Comparison of ENCODE assay signal across 1 cellular context in the genomic region with DNA sequence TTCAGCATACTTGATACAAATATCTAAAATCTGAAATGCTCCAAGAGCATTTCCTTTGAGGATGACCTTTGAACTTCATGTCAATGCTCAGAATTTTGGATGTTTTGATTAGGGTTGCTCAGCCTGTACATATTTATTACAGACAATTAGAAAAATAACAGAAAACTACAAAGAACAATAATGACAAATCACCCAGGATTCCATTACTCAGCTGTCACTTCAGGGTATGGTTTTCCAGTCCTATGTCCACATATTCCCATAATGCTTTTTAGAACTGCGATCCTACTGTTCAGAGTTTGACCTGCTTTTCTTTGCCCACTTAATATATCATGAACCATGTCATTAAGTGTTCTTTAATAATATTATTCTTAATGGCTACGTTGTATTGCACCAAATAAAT.
TF ChIP-seq lines count a peak whose summit lies in the region.

No MANE protein-coding gene starts in this region.

TF ChIP-seq in HepG2, 621 proteins besides CTCF, POLR2A, EP300 and RAD21:
- TF ChIP-seq SALL2 (CRISPR knock-in tag; IDR thresholded peaks at IDR 0.05) (no peak), TMF1 (CRISPR knock-in tag; IDR thresholded peaks at IDR 0.05; ENCODE audit: low read depth) (no peak), ZNF775 (CRISPR knock-in tag; IDR thresholded peaks at IDR 0.05; ENCODE audit: borderline replicate concordance) (no peak), ZSCAN25 (CRISPR knock-in tag; IDR thresholded peaks at IDR 0.05) (no peak), ZNF672 (CRISPR knock-in tag; IDR thresholded peaks at IDR 0.05) (no peak), IKZF4 (CRISPR knock-in tag; IDR thresholded peaks at IDR 0.05; ENCODE audit: borderline replicate concordance, low read depth, not compliant biosample characterization) (no peak), NR2C2 (CRISPR knock-in tag; IDR thresholded peaks at IDR 0.05; ENCODE audit: borderline replicate concordance) (no peak)
